Comparison of ENCODE assay signal across 1 cellular context in genomic region chr2:157628282-157628531, GRCh38.
TF ChIP-seq lines count a peak whose summit lies in the region.

No MANE protein-coding gene starts in this region.

TF ChIP-seq in IMR-90, 13 proteins besides CTCF, POLR2A, EP300 and RAD21:
- TF ChIP-seq RFX5 (IDR thresholded peaks at IDR 0.05; ENCODE audit: low read depth, low read length) (no peak), MAFK (IDR thresholded peaks at IDR 0.05; ENCODE audit: low read depth, low read length) (no peak)
